Comparison of ENCODE assay signal across 8 cellular contexts in the genomic region with DNA sequence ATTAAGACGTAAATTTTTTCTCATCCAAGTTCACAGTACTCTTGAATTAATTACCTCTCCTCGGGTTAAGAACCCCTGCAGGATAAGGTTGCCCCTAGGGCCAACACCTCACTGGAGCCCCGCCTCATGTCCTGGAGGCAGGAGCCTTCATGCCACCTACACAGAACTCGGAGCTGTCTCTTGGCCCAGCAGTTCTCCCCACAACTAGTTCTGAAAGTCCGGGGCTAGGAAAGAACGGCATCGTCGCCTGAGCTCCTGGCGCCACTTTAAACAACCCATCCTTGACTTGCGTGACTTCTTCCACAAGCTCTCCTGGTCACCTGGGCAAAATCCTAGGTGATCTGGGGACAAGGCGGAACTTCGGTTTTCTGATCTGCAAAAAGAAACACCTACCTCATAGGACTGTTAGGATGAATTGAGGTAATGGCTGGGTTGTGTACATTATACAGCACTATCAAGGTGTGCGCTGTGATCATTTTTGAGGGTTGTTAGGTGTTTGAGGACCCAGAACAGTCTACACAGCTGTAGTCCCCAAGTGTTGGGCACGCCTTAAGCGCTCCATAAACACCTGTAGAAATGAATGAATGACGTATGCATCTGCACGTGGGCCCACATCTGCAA. TPM values are rescaled to one million over a fixed set of nuclear protein-coding genes. Genes with fewer than 3 reads are reported as not detected.
DNase-seq lines count a peak whose midpoint lies in the region; ATAC-seq and TF ChIP-seq lines count a peak whose summit lies in the region.

No MANE protein-coding gene starts in this region.

- DNase-seq in stimulated activated naive CD8-positive, alpha-beta T cell treated with anti-CD3 and anti-CD28 coated beads, Interleukin-15, Interleukin-2, amounts not matched to agents 100 U/mL and 50 U/mL, for 24 hours: no peak
- DNase-seq in mammary epithelial cell: no peak
- DNase-seq in mesothelial cell of epicardium (ENCODE audit: low spot score in 2 of 2, unreplicated experiment in 2 of 2): no peak
- no peak for DNase-seq in vagina (ENCODE audit: extremely low spot score in 2 of 2)
- DNase-seq in NCI-H446 treated with DMSO at 0.1 percent for 48 hours (lab: John Stamatoyannopoulos, UW): no peak

- in situ Hi-C loops in mammary epithelial cell (cut with MboI; ENCODE audit: low sequenced_read_pairs in 2 of 2): no loop called here

- H3K27ac ChIP-seq in mammary epithelial cell (ENCODE audit: insufficient read depth, low read depth, low read length) (peak overlapping the region; percentile 62), vagina (peak overlapping the region; percentile 85)

- H3K4me1 ChIP-seq in mammary epithelial cell (ENCODE audit: insufficient read depth, low read length) (peaks cover 16% of the 10 kb centered on the region), vagina (peaks cover 38% of the 10 kb centered on the region)

- H3K9me3 ChIP-seq in mammary epithelial cell (replicated peaks; ENCODE audit: insufficient read depth, low read length) (no peaks in the 10 kb centered on the region), vagina (no peaks in the 10 kb centered on the region)

- peaks cover 48% of the 10 kb centered on the region for H3K79me2 ChIP-seq in mammary epithelial cell (ENCODE audit: insufficient read depth, low read length)

- no peaks in the 10 kb centered on the region for H3K9me3 Mint-ChIP-seq in stimulated activated naive CD8-positive, alpha-beta T cell treated with anti-CD3 and anti-CD28 coated beads, Interleukin-15, Interleukin-2, amounts not matched to agents 100 ng/mL and 50 ng/mL, for 24 hours
- H3K9me3 Mint-ChIP-seq in mesothelial cell of epicardium: no peaks in the 10 kb centered on the region

- intact Hi-C loops in mammary epithelial cell (cut with micrococcal nuclease) (loop anchor here (1.0 to 5.0 kb wide), 3 partner anchors 16 to 229 kb away; no protein-coding TSS in a partner anchor), vagina (cut with DNase I) (no loop called here)

- no peaks in the 10 kb centered on the region for H3K36me3 Mint-ChIP-seq in stimulated activated naive CD8-positive, alpha-beta T cell treated with anti-CD3 and anti-CD28 coated beads, Interleukin-15, Interleukin-2, amounts not matched to agents 100 ng/mL and 50 ng/mL, for 24 hours (ENCODE audit: low read depth)
- no peaks in the 10 kb centered on the region for H3K36me3 Mint-ChIP-seq in mesothelial cell of epicardium

- TF ChIP-seq POLR2A in vagina (IDR thresholded peaks at IDR 0.05): no peak

- peak overlapping the region; percentile 18 for H3K27ac Mint-ChIP-seq in stimulated activated naive CD8-positive, alpha-beta T cell treated with anti-CD3 and anti-CD28 coated beads, Interleukin-15, Interleukin-2, amounts not matched to agents 100 ng/mL and 50 ng/mL, for 24 hours
- peak overlapping the region; percentile 37 for H3K27ac Mint-ChIP-seq in mesothelial cell of epicardium

- H3K27me3 ChIP-seq in mammary epithelial cell (ENCODE audit: insufficient read depth, low read length): no peaks in the 10 kb centered on the region
- no peaks in the 10 kb centered on the region for H3K27me3 ChIP-seq in vagina

- TF ChIP-seq CTCF in mammary epithelial cell (conservative IDR thresholded peaks at IDR 0.05 in 1 of 2, IDR thresholded peaks at IDR 0.05 in 1 of 2; ENCODE audit: extremely low read depth in 1 of 2, insufficient read depth in 1 of 2, low read depth in 1 of 2, low read length in 2 of 2) (no peak), mesothelial cell of epicardium (IDR thresholded peaks at IDR 0.05; ENCODE audit: unreplicated experiment) (no peak), vagina (IDR thresholded peaks at IDR 0.05) (no peak)

- 52% methylated on average over 15 of the region's 17 CpGs for WGBS in mammary epithelial cell (ENCODE audit: low coverage, missing lambda C conversion rate)

- no TSS peak for BruUV-seq in mammary epithelial cell (replicated peaks; lab: Mats Ljungman, UMichigan)

- no peak for ATAC-seq in stimulated activated naive CD8-positive, alpha-beta T cell treated with anti-CD3 and anti-CD28 coated beads, Interleukin-15, Interleukin-2, amounts not matched to agents 100 U/mL and 50 U/mL, for 24 hours
- ATAC-seq in GM19397 (IDR thresholded peaks at IDR 0.05; ENCODE audit: unreplicated experiment) (no peak), HG02678 (IDR thresholded peaks at IDR 0.05; ENCODE audit: unreplicated experiment) (no peak)

- H2AFZ ChIP-seq in mammary epithelial cell (ENCODE audit: low read depth, low read length): peak overlapping the region; percentile 46

- peak overlapping the region; percentile 17 for H3K9ac ChIP-seq in mammary epithelial cell (ENCODE audit: insufficient read depth, low read length)

- CTCF ChIA-PET in mammary epithelial cell (lab: Charles Lee; ENCODE audit: low non-redundant PET): interaction anchor here (0.9 kb wide), 1 partner anchor 35 kb away, joined by 7 read pairs; no protein-coding TSS in a partner anchor

- H3K36me3 ChIP-seq in mammary epithelial cell (ENCODE audit: insufficient read depth, low read length): peaks cover 8% of the 10 kb centered on the region
- H3K36me3 ChIP-seq in vagina: no peaks in the 10 kb centered on the region

- peaks cover 15% of the 10 kb centered on the region for H3K4me1 Mint-ChIP-seq in stimulated activated naive CD8-positive, alpha-beta T cell treated with anti-CD3 and anti-CD28 coated beads, Interleukin-15, Interleukin-2, amounts not matched to agents 100 ng/mL and 50 ng/mL, for 24 hours (ENCODE audit: low read depth)
- peaks cover 13% of the 10 kb centered on the region for H3K4me1 Mint-ChIP-seq in mesothelial cell of epicardium

- dilution Hi-C loops in mammary epithelial cell (cut with HindIII; ENCODE audit: low sequenced_read_pairs): no loop called here

- H4K20me1 ChIP-seq in mammary epithelial cell (ENCODE audit: insufficient read depth, low read length): no peaks in the 10 kb centered on the region

- H3K27me3 Mint-ChIP-seq in stimulated activated naive CD8-positive, alpha-beta T cell treated with anti-CD3 and anti-CD28 coated beads, Interleukin-15, Interleukin-2, amounts not matched to agents 100 ng/mL and 50 ng/mL, for 24 hours: no peaks in the 10 kb centered on the region
- peaks cover 44% of the 10 kb centered on the region for H3K27me3 Mint-ChIP-seq in mesothelial cell of epicardium (ENCODE audit: low read depth)

- H3K4me3 Mint-ChIP-seq in stimulated activated naive CD8-positive, alpha-beta T cell treated with anti-CD3 and anti-CD28 coated beads, Interleukin-15, Interleukin-2, amounts not matched to agents 100 ng/mL and 50 ng/mL, for 24 hours: peak overlapping the region; percentile 79
- H3K4me3 Mint-ChIP-seq in mesothelial cell of epicardium: peak overlapping the region; percentile 59

- peak overlapping the region; percentile 68 for H3K4me2 ChIP-seq in mammary epithelial cell (ENCODE audit: insufficient read depth, low read depth, low read length)

- peak overlapping the region in 2 of 3 experiments; percentile 34 to 87 for H3K4me3 ChIP-seq in mammary epithelial cell (replicated peaks in 1 of 3; ENCODE audit: insufficient read depth in 1 of 3, low read depth in 2 of 3, low read length in 3 of 3)
- peak overlapping the region; percentile 79 to 81 for H3K4me3 ChIP-seq in vagina

RNA-seq across cellular contexts. Expression of a gene that starts 0.6 kb away (rescaled TPM):
- total RNA-seq in mammary epithelial cell (100 to 1,000 TPM; 562 to 887 TPM), mesothelial cell of epicardium (32.3 to 40.5 TPM (median 33.3 TPM) in 3 replicates), vagina (82.3 TPM)
- 134 TPM for polyA plus RNA-seq in mammary epithelial cell
- polyA minus RNA-seq in mammary epithelial cell: 741 TPM
